Comparison of ENCODE assay signal across 8 cellular contexts in genomic region chr1:231550448-231550781, GRCh38. TPM values are rescaled to one million over a fixed set of nuclear protein-coding genes. Genes with fewer than 3 reads are reported as not detected.
A peak's percentile ranks its signal among the peaks of the same experiment; 100 is the strongest.
DNase-seq lines count a peak whose midpoint lies in the region; ATAC-seq and TF ChIP-seq lines count a peak whose summit lies in the region.

No MANE protein-coding gene starts in this region.

- H3K9me3 ChIP-seq in lower lobe of right lung: no peaks in the 10 kb centered on the region

- H3K4me3 ChIP-seq in lower lobe of right lung: no peak overlapping the region

- peaks cover under 1% of the 10 kb centered on the region for H3K4me1 ChIP-seq in lower lobe of right lung

- no peak overlapping the region for H3K27ac ChIP-seq in lower lobe of right lung

- H3K36me3 ChIP-seq in lower lobe of right lung: peaks cover 8% of the 10 kb centered on the region

- ATAC-seq in HG03378 (IDR thresholded peaks at IDR 0.05; ENCODE audit: unreplicated experiment): peak; percentile 54
- no peak for ATAC-seq in lower lobe of right lung

- H3K27me3 ChIP-seq in lower lobe of right lung (ENCODE audit: low read depth): no peaks in the 10 kb centered on the region

- peak; percentile 32 for DNase-seq in NCI-H2227 (lab: John Stamatoyannopoulos, UW; ENCODE audit: unreplicated experiment)
- DNase-seq in NCI-H2227 treated with DMSO at 0.1 percent for 48 hours (lab: John Stamatoyannopoulos, UW): no peak
- DNase-seq in activated CD4-positive, alpha-beta T cell treated with anti-CD3 and anti-CD28 coated beads, Interleukin-2, amount 50 U/mL, for 4 hours: peak; percentile 6 to 13
- no peak for DNase-seq in lower lobe of right lung
- DNase-seq in NCI-H774 (lab: John Stamatoyannopoulos, UW): no peak
- DNase-seq in NCI-H2107 treated with DMSO at 0.1 percent for 48 hours (lab: John Stamatoyannopoulos, UW; ENCODE audit: unreplicated experiment): no peak
- DNase-seq in AG08396 (ENCODE audit: low spot score): no peak

- TF ChIP-seq CTCF in lower lobe of right lung (IDR thresholded peaks at IDR 0.05): peak; percentile 30

- intact Hi-C loops in lower lobe of right lung (cut with DNase I): no loop called here

RNA-seq across cellular contexts. Expression of gene TSNAX, which starts 21.9 kb away (rescaled TPM):
- 38.4 TPM for total RNA-seq in lower lobe of right lung

Comparison
In these comparisons a context has a peak if more than half of its experiments do, and no peak if none do; other contexts are left out.
1. DNase-seq: peak in NCI-H2227 (single experiment) and activated CD4-positive, alpha-beta T cell treated with anti-CD3 and anti-CD28 coated beads, Interleukin-2, amount 50 U/mL, for 4 hours (2 of 2); none in NCI-H2227 treated with DMSO at 0.1 percent for 48 hours (single experiment), lower lobe of right lung (single experiment), NCI-H774 (single experiment), NCI-H2107 treated with DMSO at 0.1 percent for 48 hours (single experiment) and AG08396 (single experiment).